1 cellular context compared by ENCODE assay signal in the genomic region with DNA sequence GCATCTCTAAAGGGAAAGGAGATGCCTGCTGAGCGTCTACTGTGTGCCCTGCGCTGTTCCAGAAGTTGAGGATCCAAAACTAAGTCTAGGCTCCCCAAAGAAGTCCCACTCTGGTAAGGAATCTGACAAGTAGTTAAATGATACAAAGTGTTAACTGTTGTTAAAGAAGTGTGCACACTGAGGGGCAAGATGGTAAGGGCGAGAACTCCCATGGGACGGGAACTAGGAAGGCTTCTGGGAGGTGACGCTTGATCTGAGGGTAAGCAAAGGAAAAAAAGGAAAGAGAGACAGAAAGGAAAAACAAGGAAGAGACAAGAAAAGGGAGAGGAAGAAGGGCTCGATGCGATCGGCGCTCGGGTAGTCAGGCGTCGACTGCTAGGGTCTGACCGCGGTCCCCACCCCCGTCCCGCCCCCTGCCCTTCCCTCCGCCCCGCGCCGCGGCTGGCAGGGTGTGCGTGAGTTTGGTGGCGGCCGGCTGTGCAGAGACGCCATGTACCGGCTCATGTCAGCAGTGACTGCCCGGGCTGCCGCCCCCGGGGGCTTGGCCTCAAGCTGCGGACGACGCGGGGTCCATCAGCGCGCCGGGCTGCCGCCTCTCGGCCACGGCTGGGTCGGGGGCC.
TF ChIP-seq lines count a peak whose summit lies in the region.

A gene with protein sequence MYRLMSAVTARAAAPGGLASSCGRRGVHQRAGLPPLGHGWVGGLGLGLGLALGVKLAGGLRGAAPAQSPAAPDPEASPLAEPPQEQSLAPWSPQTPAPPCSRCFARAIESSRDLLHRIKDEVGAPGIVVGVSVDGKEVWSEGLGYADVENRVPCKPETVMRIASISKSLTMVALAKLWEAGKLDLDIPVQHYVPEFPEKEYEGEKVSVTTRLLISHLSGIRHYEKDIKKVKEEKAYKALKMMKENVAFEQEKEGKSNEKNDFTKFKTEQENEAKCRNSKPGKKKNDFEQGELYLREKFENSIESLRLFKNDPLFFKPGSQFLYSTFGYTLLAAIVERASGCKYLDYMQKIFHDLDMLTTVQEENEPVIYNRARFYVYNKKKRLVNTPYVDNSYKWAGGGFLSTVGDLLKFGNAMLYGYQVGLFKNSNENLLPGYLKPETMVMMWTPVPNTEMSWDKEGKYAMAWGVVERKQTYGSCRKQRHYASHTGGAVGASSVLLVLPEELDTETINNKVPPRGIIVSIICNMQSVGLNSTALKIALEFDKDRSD (plus strand): TSS at position 480 of the 620 bp plus-strand sequence. CDS start 11 bp downstream, at position 491.

TF ChIP-seq in HepG2, 621 proteins besides CTCF, POLR2A, EP300 and RAD21 (continued from another document):
- TF ChIP-seq, protein P1, sequence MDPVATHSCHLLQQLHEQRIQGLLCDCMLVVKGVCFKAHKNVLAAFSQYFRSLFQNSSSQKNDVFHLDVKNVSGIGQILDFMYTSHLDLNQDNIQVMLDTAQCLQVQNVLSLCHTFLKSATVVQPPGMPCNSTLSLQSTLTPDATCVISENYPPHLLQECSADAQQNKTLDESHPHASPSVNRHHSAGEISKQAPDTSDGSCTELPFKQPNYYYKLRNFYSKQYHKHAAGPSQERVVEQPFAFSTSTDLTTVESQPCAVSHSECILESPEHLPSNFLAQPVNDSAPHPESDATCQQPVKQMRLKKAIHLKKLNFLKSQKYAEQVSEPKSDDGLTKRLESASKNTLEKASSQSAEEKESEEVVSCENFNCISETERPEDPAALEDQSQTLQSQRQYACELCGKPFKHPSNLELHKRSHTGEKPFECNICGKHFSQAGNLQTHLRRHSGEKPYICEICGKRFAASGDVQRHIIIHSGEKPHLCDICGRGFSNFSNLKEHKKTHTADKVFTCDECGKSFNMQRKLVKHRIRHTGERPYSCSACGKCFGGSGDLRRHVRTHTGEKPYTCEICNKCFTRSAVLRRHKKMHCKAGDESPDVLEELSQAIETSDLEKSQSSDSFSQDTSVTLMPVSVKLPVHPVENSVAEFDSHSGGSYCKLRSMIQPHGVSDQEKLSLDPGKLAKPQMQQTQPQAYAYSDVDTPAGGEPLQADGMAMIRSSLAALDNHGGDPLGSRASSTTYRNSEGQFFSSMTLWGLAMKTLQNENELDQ (CRISPR knock-in tag; IDR thresholded peaks at IDR 0.05; ENCODE audit: borderline replicate concordance) = no peak
- TF ChIP-seq TAF15 (IDR thresholded peaks at IDR 0.05; ENCODE audit: low read depth, low read length, poor library complexity, severe bottlenecking) = no peak
